Comparison of ENCODE assay signal across 1 cellular context in genomic region chr20:50731055-50731929, GRCh38.
TF ChIP-seq lines count a peak whose summit lies in the region.

PARD6B (plus strand) TSS chr20:50731580; CDS start chr20:50731787, 207 bp downstream.

TF ChIP-seq in HepG2, 621 proteins besides CTCF, POLR2A, EP300 and RAD21 (continued from another document and continues in another):
- peak; percentile 85 for TF ChIP-seq ARID4A (CRISPR knock-in tag; IDR thresholded peaks at IDR 0.05; ENCODE audit: borderline replicate concordance)
- TF ChIP-seq ZNF292 (CRISPR knock-in tag; IDR thresholded peaks at IDR 0.05; ENCODE audit: borderline replicate concordance, low read depth): no peak
- TF ChIP-seq ZBTB40 (IDR thresholded peaks at IDR 0.05): no peak
- peak; percentile 88 for TF ChIP-seq ZBTB40 (CRISPR knock-in tag; IDR thresholded peaks at IDR 0.05)
- no peak for TF ChIP-seq MAFK (conservative IDR thresholded peaks at IDR 0.05 in 1 of 2, IDR thresholded peaks at IDR 0.05 in 1 of 2; ENCODE audit: low read length in 2 of 2)
- TF ChIP-seq ZNF451 (CRISPR knock-in tag; IDR thresholded peaks at IDR 0.05): peak; percentile 97
- peak; percentile 85; the same call in 1 of the 2 replicates for TF ChIP-seq KLF15 (CRISPR knock-in tag; IDR thresholded peaks at IDR 0.05; ENCODE audit: borderline replicate concordance)
- peak; percentile 80; the same call in 1 of the 2 replicates for TF ChIP-seq ZNF230 (CRISPR knock-in tag; IDR thresholded peaks at IDR 0.05)
- TF ChIP-seq CENPX (CRISPR knock-in tag; IDR thresholded peaks at IDR 0.05): no peak
- TF ChIP-seq TCF12 (IDR thresholded peaks at IDR 0.05): no peak
- TF ChIP-seq TCF12 (CRISPR knock-in tag; IDR thresholded peaks at IDR 0.05): peak; percentile 94
- TF ChIP-seq FOXM1 (CRISPR knock-in tag; IDR thresholded peaks at IDR 0.05): peak; percentile 87; the same call in 1 of the 2 replicates
- TF ChIP-seq RERE (CRISPR knock-in tag; IDR thresholded peaks at IDR 0.05; ENCODE audit: low read depth): peak; percentile 48; the same call in 1 of the 2 replicates
- no peak for TF ChIP-seq MAFF (IDR thresholded peaks at IDR 0.05; ENCODE audit: low read depth, low read length)
- peak; percentile 88 for TF ChIP-seq SP5 (CRISPR knock-in tag; IDR thresholded peaks at IDR 0.05; ENCODE audit: borderline replicate concordance, low read depth)
- no peak for TF ChIP-seq NONO (IDR thresholded peaks at IDR 0.05)
- peak; percentile 92 for TF ChIP-seq NONO (CRISPR knock-in tag; conservative IDR thresholded peaks at IDR 0.05)
- peak; percentile 64; the same call in 1 of the 2 replicates for TF ChIP-seq ZNF670 (CRISPR knock-in tag; IDR thresholded peaks at IDR 0.05; ENCODE audit: borderline replicate concordance)
- TF ChIP-seq CBX2 (IDR thresholded peaks at IDR 0.05; ENCODE audit: low read depth, low read length): no peak
- TF ChIP-seq CBX2 (CRISPR knock-in tag; IDR thresholded peaks at IDR 0.05; ENCODE audit: low read depth): no peak
- peak; percentile 71 for TF ChIP-seq YEATS4 (CRISPR knock-in tag; IDR thresholded peaks at IDR 0.05; ENCODE audit: borderline replicate concordance)
- TF ChIP-seq CHCHD3 (CRISPR knock-in tag; IDR thresholded peaks at IDR 0.05): 0 out of 2 replicates have a peak, but pooled peaks have one; percentile 19
- no peak for TF ChIP-seq ZNF281 (CRISPR knock-in tag; IDR thresholded peaks at IDR 0.05; ENCODE audit: borderline replicate concordance)
- TF ChIP-seq SIN3B (IDR thresholded peaks at IDR 0.05; ENCODE audit: low read length): peak; percentile 24
- peak; percentile 67; the same call in 1 of the 2 replicates for TF ChIP-seq ETS1 (CRISPR knock-in tag; IDR thresholded peaks at IDR 0.05)
- TF ChIP-seq ZNF639 (CRISPR knock-in tag; conservative IDR thresholded peaks at IDR 0.05): peak; percentile 94
- 0 out of 2 replicates have a peak, but pooled peaks have one; percentile 68 for TF ChIP-seq NR1H2 (CRISPR knock-in tag; IDR thresholded peaks at IDR 0.05; ENCODE audit: borderline replicate concordance, low read depth)
- TF ChIP-seq SP2 (CRISPR knock-in tag; IDR thresholded peaks at IDR 0.05): peak; percentile 93
- TF ChIP-seq CBX1 (IDR thresholded peaks at IDR 0.05; ENCODE audit: low read depth): peak; percentile 65
- no peak for TF ChIP-seq RBM22 (optimal IDR thresholded peaks at IDR 0.05; ENCODE audit: low read length)
- TF ChIP-seq BCL6 (CRISPR knock-in tag; IDR thresholded peaks at IDR 0.05): no peak
